ENCODE assay signal across 20 cellular contexts in genomic region chr12:107393043-107393725, GRCh38.
DNase-seq lines count a peak whose midpoint lies in the region; ATAC-seq, FAIRE-seq and TF ChIP-seq lines count a peak whose summit lies in the region.
"Had no signal": no experiment of that assay in that cellular context is flagged by ENCODE, and none has a peak within 500 bp of the region (broad histone marks: within the 10 kb centered on the region; RNA-seq: fewer than 3 reads in every experiment).

No MANE protein-coding gene starts in this region.

- H3K36me3 Mint-ChIP-seq in activated naive CD4-positive, alpha-beta T cell treated with anti-CD3 and anti-CD28 coated beads for 36 hours (ENCODE audit: low read depth) = peaks cover 9% of the 10 kb centered on the region
- H3K36me3 Mint-ChIP-seq in effector memory CD8-positive, alpha-beta T cell (ENCODE audit: insufficient read depth) = no peaks in the 10 kb centered on the region
- H3K36me3 Mint-ChIP-seq in osteocyte (ENCODE audit: unreplicated experiment) = no peaks in the 10 kb centered on the region

- peak; percentile 61 for DNase-seq in activated naive CD4-positive, alpha-beta T cell treated with anti-CD3 and anti-CD28 coated beads for 36 hours
- no peak for DNase-seq in activated naive CD4-positive, alpha-beta T cell (lab: John Stamatoyannopoulos, UW)
- DNase-seq in RCC 7860 (ENCODE audit: low spot score) (peak; percentile 48), osteocyte (ENCODE audit: extremely low spot score, unreplicated experiment) (no peak), Karpas-422 (no peak), NCI-H2107 (lab: John Stamatoyannopoulos, UW) (no peak)
- DNase-seq in effector memory CD8-positive, alpha-beta T cell = no peak
- no peak for DNase-seq in stimulated activated naive CD8-positive, alpha-beta T cell treated with anti-CD3 and anti-CD28 coated beads, Interleukin-15, Interleukin-2, amounts not matched to agents 100 U/mL and 50 U/mL, for 24 hours
- DNase-seq: activated CD4-positive, alpha-beta T cell treated with anti-CD3 and anti-CD28 coated beads, Interleukin-2, amount 50 U/mL, for 4 hours; body of pancreas; esophagus squamous epithelium; head of caudate nucleus; mesendoderm; NCI-H1105; OCI-M1; substantia nigra; T1000 had no signal

- peaks cover 67% of the 10 kb centered on the region for H3K4me1 Mint-ChIP-seq in activated naive CD4-positive, alpha-beta T cell treated with anti-CD3 and anti-CD28 coated beads for 36 hours (ENCODE audit: low read depth)
- H3K4me1 Mint-ChIP-seq in effector memory CD8-positive, alpha-beta T cell (ENCODE audit: low read depth in 2 of 2) = peaks cover 17 to 32% of the 10 kb centered on the region in 2 donors
- H3K4me1 Mint-ChIP-seq in osteocyte (ENCODE audit: unreplicated experiment) = no peaks in the 10 kb centered on the region

- no peaks in the 10 kb centered on the region for H4K20me1 ChIP-seq in Karpas-422 (ENCODE audit: insufficient read depth, low read depth, low read length)

- no peaks in the 10 kb centered on the region for H3K79me2 ChIP-seq in Karpas-422 (ENCODE audit: low read length)

- no peaks in the 10 kb centered on the region for H3K36me3 ChIP-seq in Karpas-422 (ENCODE audit: insufficient read depth, low read length)
- H3K36me3 ChIP-seq: esophagus squamous epithelium, HAP-1, neutrophil, right atrium auricular region had no signal

- H3K4me3 ChIP-seq in Karpas-422 (ENCODE audit: low read length) = no peak overlapping the region
- H3K4me3 ChIP-seq: body of pancreas, esophagus squamous epithelium, HAP-1, right atrium auricular region had no signal

- H3K9ac ChIP-seq in Karpas-422 (ENCODE audit: low read length) = no peak overlapping the region

- no peak overlapping the region for H2AFZ ChIP-seq in Karpas-422 (ENCODE audit: low read length)

- peaks cover 8% of the 10 kb centered on the region for H3K9me3 ChIP-seq in Karpas-422 (ENCODE audit: low read length)
- H3K9me3 ChIP-seq: body of pancreas, HAP-1, neutrophil, right atrium auricular region had no signal

- intact Hi-C loops in activated naive CD4-positive, alpha-beta T cell treated with anti-CD3 and anti-CD28 coated beads for 36 hours (cut with micrococcal nuclease) = loop anchor here (2.0 kb wide), 2 partner anchors 24 to 64 kb away; no protein-coding TSS in a partner anchor

- no peak for TF ChIP-seq CTCF in osteocyte (IDR thresholded peaks at IDR 0.05)

- no peaks in the 10 kb centered on the region for H3K27me3 Mint-ChIP-seq in activated naive CD4-positive, alpha-beta T cell treated with anti-CD3 and anti-CD28 coated beads for 36 hours (ENCODE audit: low read depth)
- peaks cover 0 to 9% of the 10 kb centered on the region in 2 donors for H3K27me3 Mint-ChIP-seq in effector memory CD8-positive, alpha-beta T cell
- H3K27me3 Mint-ChIP-seq in osteocyte (ENCODE audit: unreplicated experiment) = no peaks in the 10 kb centered on the region

- H3K9me3 Mint-ChIP-seq in activated naive CD4-positive, alpha-beta T cell treated with anti-CD3 and anti-CD28 coated beads for 36 hours = peaks cover 9% of the 10 kb centered on the region
- H3K9me3 Mint-ChIP-seq in effector memory CD8-positive, alpha-beta T cell = no peaks in the 10 kb centered on the region
- no peaks in the 10 kb centered on the region for H3K9me3 Mint-ChIP-seq in osteocyte (ENCODE audit: unreplicated experiment)

- no peak overlapping the region for H3K4me3 Mint-ChIP-seq in activated naive CD4-positive, alpha-beta T cell treated with anti-CD3 and anti-CD28 coated beads for 36 hours
- peak overlapping the region in 1 of 2 donors; percentile 1 for H3K4me3 Mint-ChIP-seq in effector memory CD8-positive, alpha-beta T cell
- no peak overlapping the region for H3K4me3 Mint-ChIP-seq in osteocyte (ENCODE audit: unreplicated experiment)

- no peak for FAIRE-seq in RCC 7860 (lab: Jason Lieb, UNC)

- H3K4me1 ChIP-seq in Karpas-422 (ENCODE audit: low read length) = no peaks in the 10 kb centered on the region
- H3K4me1 ChIP-seq: body of pancreas, HAP-1, right atrium auricular region had no signal

- no peak overlapping the region for H3K27ac ChIP-seq in Karpas-422 (ENCODE audit: low read length)
- H3K27ac ChIP-seq: body of pancreas, neutrophil, right atrium auricular region had no signal

- CTCF ChIA-PET in activated naive CD4-positive, alpha-beta T cell treated with anti-CD3 and anti-CD28 coated beads for 36 hours (lab: Charles Lee) = no interaction called here

- H3K27ac Mint-ChIP-seq in activated naive CD4-positive, alpha-beta T cell treated with anti-CD3 and anti-CD28 coated beads for 36 hours = no peak overlapping the region
- peak overlapping the region in 1 of 2 donors; percentile 85 for H3K27ac Mint-ChIP-seq in effector memory CD8-positive, alpha-beta T cell
- H3K27ac Mint-ChIP-seq in osteocyte (ENCODE audit: unreplicated experiment) = no peak overlapping the region

- no peaks in the 10 kb centered on the region for H3K27me3 ChIP-seq in Karpas-422 (ENCODE audit: low read length)
- H3K27me3 ChIP-seq: body of pancreas, esophagus squamous epithelium, neutrophil, right atrium auricular region had no signal

- no peak overlapping the region for H3K4me2 ChIP-seq in Karpas-422 (ENCODE audit: low read depth, low read length, poor library complexity, severe bottlenecking)

- ATAC-seq in effector memory CD8-positive, alpha-beta T cell (replicated peaks) = peak; percentile 8
- ATAC-seq in stimulated activated naive CD8-positive, alpha-beta T cell treated with anti-CD3 and anti-CD28 coated beads, Interleukin-15, Interleukin-2, amounts not matched to agents 100 U/mL and 50 U/mL, for 24 hours = peak; percentile 50
- ATAC-seq: body of pancreas had no signal

- no peaks in the 10 kb centered on the region for H3K9me2 ChIP-seq in Karpas-422 (replicated peaks; ENCODE audit: insufficient read depth, low read length)

Comparison
In these comparisons a context has a peak if more than half of its experiments do, and no peak if none do; other contexts are left out.
1. DNase-seq: peak in activated naive CD4-positive, alpha-beta T cell treated with anti-CD3 and anti-CD28 coated beads for 36 hours (single experiment) and RCC 7860 (single experiment); none in activated naive CD4-positive, alpha-beta T cell (0 of 4), effector memory CD8-positive, alpha-beta T cell (0 of 3), stimulated activated naive CD8-positive, alpha-beta T cell treated with anti-CD3 and anti-CD28 coated beads, Interleukin-15, Interleukin-2, amounts not matched to agents 100 U/mL and 50 U/mL, for 24 hours (single experiment), osteocyte (single experiment), Karpas-422 (single experiment) and NCI-H2107 (single experiment).